ENCODE assay signal across 13 cellular contexts in the genomic region with DNA sequence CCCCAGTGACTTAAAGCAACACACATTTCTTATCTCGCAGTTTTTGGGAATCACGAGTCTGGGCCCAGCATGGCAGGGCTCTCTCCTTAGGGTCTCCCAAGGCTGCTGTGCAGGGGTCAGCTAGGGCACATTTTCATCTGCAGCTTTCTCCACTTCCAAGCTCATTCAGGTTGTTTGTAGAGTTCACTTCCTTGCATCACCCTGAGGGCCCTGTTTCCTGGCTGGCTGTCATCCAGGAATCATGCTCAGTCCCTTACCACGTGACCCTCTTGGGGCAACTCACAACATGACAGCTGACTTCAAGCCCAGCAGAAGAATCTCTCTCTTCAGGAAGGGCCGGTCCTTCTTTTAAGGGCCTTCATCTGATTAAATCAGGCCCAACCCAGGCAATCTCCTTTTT. TPM values are rescaled to one million over a fixed set of nuclear protein-coding genes. Genes with fewer than 3 reads are reported as not detected.
DNase-seq lines count a peak whose midpoint lies in the region; ATAC-seq, FAIRE-seq and TF ChIP-seq lines count a peak whose summit lies in the region.
"Had no signal": no experiment of that assay in that cellular context is flagged by ENCODE, and none has a peak within 500 bp of the region (broad histone marks: within the 10 kb centered on the region; RNA-seq: fewer than 3 reads in every experiment).

No MANE protein-coding gene starts in this region.

- no peak for FAIRE-seq in K562 (lab: Jason Lieb, UNC)
- FAIRE-seq: endometrium, TTC549 had no signal

- H3K79me2 ChIP-seq in DND-41 (ENCODE audit: insufficient read depth, low read length) (no peaks in the 10 kb centered on the region), K562 (ENCODE audit: control insufficient read depth, insufficient read depth, low read length) (no peaks in the 10 kb centered on the region)

- peaks cover 5% of the 10 kb centered on the region for H3K27me3 ChIP-seq in DND-41 (ENCODE audit: insufficient read depth, low read length, poor library complexity)
- no peaks in the 10 kb centered on the region for H3K27me3 ChIP-seq in K562 (ENCODE audit: control insufficient read depth in 2 of 2, insufficient read depth in 2 of 2, low read length in 2 of 2)
- H3K27me3 ChIP-seq in lung (ENCODE audit: control insufficient read depth, insufficient read depth): no peaks in the 10 kb centered on the region

- CTCF ChIA-PET in K562 (lab: Yijun Ruan, JAX; ENCODE audit: low intra/inter-chr PET ratio): no interaction called here

- H2AFZ ChIP-seq in DND-41 (ENCODE audit: low read depth, low read length) (no peak overlapping the region), K562 (ENCODE audit: low read depth, low read length) (no peak overlapping the region)

- DNase-seq in DND-41 (peak; percentile 17), NCI-H146 treated with DMSO at 0.1 percent for 48 hours (lab: John Stamatoyannopoulos, UW; ENCODE audit: unreplicated experiment) (peak; percentile 35), K562 (ENCODE audit: extremely low read depth in 1 of 4, low spot score in 3 of 4) (peak in 1 of 4 experiments; percentile 4), lung (ENCODE audit: low spot score) (peak; percentile 67), T1000 (lab: John Stamatoyannopoulos, UW) (no peak)
- no peak for DNase-seq in effector memory CD8-positive, alpha-beta T cell
- DNase-seq: activated naive CD4-positive, alpha-beta T cell treated with anti-CD3 and anti-CD28 coated beads for 36 hours; GF-D8 had no signal

- H3K9me1 ChIP-seq in K562 (ENCODE audit: control insufficient read depth, insufficient read depth, low read length): no peaks in the 10 kb centered on the region

- TF ChIP-seq EP300 in K562 (IDR thresholded peaks at IDR 0.05; ENCODE audit: low read length): no peak

- no peak overlapping the region for H3K4me2 ChIP-seq in DND-41 (ENCODE audit: insufficient read depth, low read length)
- H3K4me2 ChIP-seq in K562 (ENCODE audit: insufficient read depth, low read length): no peak overlapping the region

- in situ Hi-C loops in K562 (cut with MboI): no loop called here

- intact Hi-C loops in K562 (cut with micrococcal nuclease): no loop called here

- no peak overlapping the region for H3K4me3 ChIP-seq in DND-41 (ENCODE audit: low read depth in 1 of 2, low read length in 2 of 2)
- no peak overlapping the region for H3K4me3 ChIP-seq in K562
- no peak overlapping the region for H3K4me3 ChIP-seq in lung

- H3K27me3 Mint-ChIP-seq in effector memory CD8-positive, alpha-beta T cell: peaks cover 5 to 10% of the 10 kb centered on the region in 2 donors

- TF ChIP-seq RAD21 in K562 (CRISPR knock-in tag; conservative IDR thresholded peaks at IDR 0.05 in 1 of 2, IDR thresholded peaks at IDR 0.05 in 1 of 2): no peak

- no TSS peak for BruUV-seq in K562 (replicated peaks; lab: Mats Ljungman, UMichigan)

- H3K4me1 ChIP-seq in DND-41 (ENCODE audit: insufficient read depth, low read length) (no peaks in the 10 kb centered on the region), K562 (replicated peaks in 1 of 2; ENCODE audit: control insufficient read depth in 2 of 2, insufficient read depth in 2 of 2, low read length in 2 of 2) (no peaks in the 10 kb centered on the region), lung (ENCODE audit: control insufficient read depth in 2 of 2, insufficient read depth in 2 of 2, low read length in 2 of 2) (no peaks in the 10 kb centered on the region)

- H4K20me1 ChIP-seq in DND-41 (ENCODE audit: insufficient read depth, low read length): no peaks in the 10 kb centered on the region
- no peaks in the 10 kb centered on the region for H4K20me1 ChIP-seq in K562 (replicated peaks; ENCODE audit: control insufficient read depth, insufficient read depth, low read length)

- no peak overlapping the region for H3K27ac ChIP-seq in DND-41 (ENCODE audit: low read length)
- no peak overlapping the region for H3K27ac ChIP-seq in K562 (ENCODE audit: extremely low read depth, low read depth, low read length)
- no peak overlapping the region for H3K27ac ChIP-seq in lung (ENCODE audit: low read depth in 1 of 2, low read length in 1 of 2)

- H3K9me3 Mint-ChIP-seq in effector memory CD8-positive, alpha-beta T cell: no peaks in the 10 kb centered on the region
- H3K9me3 Mint-ChIP-seq: activated naive CD4-positive, alpha-beta T cell treated with anti-CD3 and anti-CD28 coated beads for 36 hours; stimulated activated memory B cell treated with anti-CD40 and anti-IgM and Interleukin-4, amounts not matched to agents 10 μg/mL and 1 μg/mL and 100 μg/mL, for 72 hours had no signal

- H3K27ac Mint-ChIP-seq in effector memory CD8-positive, alpha-beta T cell: no peak overlapping the region
- H3K27ac Mint-ChIP-seq: activated naive CD4-positive, alpha-beta T cell treated with anti-CD3 and anti-CD28 coated beads for 36 hours; stimulated activated memory B cell treated with anti-CD40 and anti-IgM and Interleukin-4, amounts not matched to agents 10 μg/mL and 1 μg/mL and 100 μg/mL, for 72 hours had no signal

- TF ChIP-seq CTCF in DND-41 (IDR thresholded peaks at IDR 0.05; ENCODE audit: borderline replicate concordance, extremely low read depth, low read length, poor library complexity, severe bottlenecking) (no peak), K562 (IDR thresholded peaks at IDR 0.05 in 2 of 3, conservative IDR thresholded peaks at IDR 0.05 in 1 of 3; ENCODE audit: insufficient read depth in 2 of 3, low read depth in 1 of 3, low read length in 3 of 3) (no peak), lung (IDR thresholded peaks at IDR 0.05; ENCODE audit: control extremely low read depth, extremely low read depth) (no peak)

- TF ChIP-seq POLR2A in K562 (conservative IDR thresholded peaks at IDR 0.05): no peak

- no peak overlapping the region for H3K4me3 Mint-ChIP-seq in effector memory CD8-positive, alpha-beta T cell
- H3K4me3 Mint-ChIP-seq: activated naive CD4-positive, alpha-beta T cell treated with anti-CD3 and anti-CD28 coated beads for 36 hours; stimulated activated memory B cell treated with anti-CD40 and anti-IgM and Interleukin-4, amounts not matched to agents 10 μg/mL and 1 μg/mL and 100 μg/mL, for 72 hours had no signal

- no peaks in the 10 kb centered on the region for H3K4me1 Mint-ChIP-seq in effector memory CD8-positive, alpha-beta T cell (ENCODE audit: low read depth in 2 of 2)
- H3K4me1 Mint-ChIP-seq: stimulated activated memory B cell treated with anti-CD40 and anti-IgM and Interleukin-4, amounts not matched to agents 10 μg/mL and 1 μg/mL and 100 μg/mL, for 72 hours had no signal

- H3K9me3 ChIP-seq in DND-41 (ENCODE audit: insufficient read depth, low read length, severe bottlenecking) (peaks cover 2% of the 10 kb centered on the region), K562 (replicated peaks; ENCODE audit: control insufficient read depth, insufficient read depth, low read depth, low read length) (no peaks in the 10 kb centered on the region), lung (ENCODE audit: control insufficient read depth in 2 of 2, insufficient read depth in 1 of 2, low read length in 1 of 2) (no peaks in the 10 kb centered on the region)

- POLR2A ChIA-PET in K562 (lab: Yijun Ruan, JAX): no interaction called here

- WGBS in K562 (ENCODE audit: insufficient coverage, low coverage, missing lambda C conversion rate): 0% methylated on average over 3 of the region's 4 CpGs
- 25 to 29% methylated on average over 4 of the region's 4 CpGs for WGBS in lung, 2 donors

- H3K36me3 ChIP-seq in DND-41 (ENCODE audit: insufficient read depth, low read length) (no peaks in the 10 kb centered on the region), K562 (ENCODE audit: control insufficient read depth, insufficient read depth, low read length) (no peaks in the 10 kb centered on the region), lung (ENCODE audit: control insufficient read depth in 2 of 2, insufficient read depth in 2 of 2, low read length in 2 of 2) (no peaks in the 10 kb centered on the region)

- no peaks in the 10 kb centered on the region for H3K36me3 Mint-ChIP-seq in effector memory CD8-positive, alpha-beta T cell (ENCODE audit: insufficient read depth)
- H3K36me3 Mint-ChIP-seq: stimulated activated memory B cell treated with anti-CD40 and anti-IgM and Interleukin-4, amounts not matched to agents 10 μg/mL and 1 μg/mL and 100 μg/mL, for 72 hours had no signal

- ATAC-seq in DND-41 (ENCODE audit: insufficient read depth, low read depth) (no peak), K562 (no peak), lung (ENCODE audit: insufficient read depth, low FRiP score) (peak; percentile 14), HG02870 (IDR thresholded peaks at IDR 0.05; ENCODE audit: unreplicated experiment) (no peak), GM19351 (IDR thresholded peaks at IDR 0.05; ENCODE audit: unreplicated experiment) (no peak)
- no peak for ATAC-seq in effector memory CD8-positive, alpha-beta T cell (replicated peaks)
- ATAC-seq: stimulated activated memory B cell treated with anti-CD40 and anti-IgM and Interleukin-4, amounts not matched to agents 10 μg/mL and 1 μg/mL and 100 μg/mL, for 72 hours had no signal

- no peak overlapping the region for H3K9ac ChIP-seq in DND-41 (ENCODE audit: low read depth, low read length)
- H3K9ac ChIP-seq in K562 (ENCODE audit: insufficient read depth in 1 of 2, low read depth in 2 of 2, low read length in 2 of 2): no peak overlapping the region

TF ChIP-seq in K562, 482 proteins besides CTCF, POLR2A, EP300 and RAD21 (continues in another document):
- TF ChIP-seq ZNF830 (CRISPR knock-in tag; IDR thresholded peaks at IDR 0.05) (no peak), TAL1 (IDR thresholded peaks at IDR 0.05) (no peak), HNRNPLL (IDR thresholded peaks at IDR 0.05; ENCODE audit: low read depth, low read length, poor library complexity, severe bottlenecking) (no peak), ETV5 (CRISPR knock-in tag; IDR thresholded peaks at IDR 0.05; ENCODE audit: low read depth) (no peak)

RNA-seq across cellular contexts. Expression of gene SNAP25, which starts 21.3 kb away (rescaled TPM):
- not detected in 2 replicates for total RNA-seq in K562 (2011; cell fraction: chromatin; rRNA removed; ENCODE audit: low replicate concordance)
- total RNA-seq in K562 (2011; cell fraction: nucleolus; rRNA removed): not detected in 2 replicates
- not detected in 2 replicates for total RNA-seq in K562 (2011; cell fraction: nucleoplasm; rRNA removed)
- total RNA-seq in K562 (2014; rRNA removed) (not detected in 2 replicates), K562 (2014; rRNA removed; fragmentation: Illumina TruSeq; extraction: Trizol) (not detected in 2 replicates), K562 (2015; rRNA removed; fragmentation: Illumina TruSeq; extraction: Trizol) (not detected in 2 replicates), K562 (2021) (not detected in 2 replicates), lung (1 to 10 TPM in 1 of 2 donors, under 1 TPM in 1; 0.95 to 5.4 TPM)
- polyA plus RNA-seq in K562 (2011; rRNA removed) (not detected in 2 replicates), K562 (2014; fragmentation: Illumina TruSeq; extraction: Trizol) (0.07 TPM in 1 of 2 replicates, not detected in the other), K562 (2014; fragmentation: Nextera tagmentation; extraction: Ambion mirVana) (not detected), K562 (2014; rRNA removed) (0.12 TPM in 1 of 2 replicates, not detected in the other), lung (under 1 TPM; 0.14 to 0.75 TPM)
- polyA plus RNA-seq in K562 (2011; cell fraction: cytosol; rRNA removed): not detected in 2 replicates
- polyA plus RNA-seq in K562 (2011; cell fraction: nucleus; rRNA removed): 0.06 TPM in 1 of 2 replicates, not detected in the other
- polyA plus RNA-seq in K562 (2012): 0.04 and 0.15 TPM in 2 replicates
- polyA minus RNA-seq in K562 (2011; rRNA and poly(A)+ RNA removed): not detected in 2 replicates
- not detected in 2 replicates for polyA minus RNA-seq in K562 (2011; cell fraction: cytosol; rRNA and poly(A)+ RNA removed)
- not detected in 2 replicates for polyA minus RNA-seq in K562 (2011; cell fraction: nucleus; rRNA and poly(A)+ RNA removed)
- total RNA-seq: activated naive CD4-positive, alpha-beta T cell treated with anti-CD3 and anti-CD28 coated beads for 36 hours had no signal

Comparison
In these comparisons a context has a peak if more than half of its experiments do, and no peak if none do; other contexts are left out.
1. DNase-seq: peak in DND-41 (single experiment), NCI-H146 treated with DMSO at 0.1 percent for 48 hours (single experiment) and lung (single experiment); none in T1000 (single experiment) and effector memory CD8-positive, alpha-beta T cell (0 of 3).